ENCODE assay signal across 1 cellular context in genomic region chr1:58884706-58885661, GRCh38.
TF ChIP-seq lines count a peak whose summit lies in the region.

No MANE protein-coding gene starts in this region.

TF ChIP-seq in HEK293, 187 proteins besides CTCF, POLR2A, EP300 and RAD21 (continued from another document and continues in another):
- no peak for TF ChIP-seq ZNF155 (tag by site-specific recombination; IDR thresholded peaks at IDR 0.05)
- TF ChIP-seq ZNF837 (tag by site-specific recombination; IDR thresholded peaks at IDR 0.05), result no peak
- no peak for TF ChIP-seq ZNF792 (tag by site-specific recombination; IDR thresholded peaks at IDR 0.05)
- no peak for TF ChIP-seq ZNF623 (tag by site-specific recombination; IDR thresholded peaks at IDR 0.05)
- TF ChIP-seq KLF1 (tag by site-specific recombination; IDR thresholded peaks at IDR 0.05), result no peak
- TF ChIP-seq BCL11B (tag by site-specific recombination; IDR thresholded peaks at IDR 0.05; ENCODE audit: low read depth), result no peak
- TF ChIP-seq, protein P1, sequence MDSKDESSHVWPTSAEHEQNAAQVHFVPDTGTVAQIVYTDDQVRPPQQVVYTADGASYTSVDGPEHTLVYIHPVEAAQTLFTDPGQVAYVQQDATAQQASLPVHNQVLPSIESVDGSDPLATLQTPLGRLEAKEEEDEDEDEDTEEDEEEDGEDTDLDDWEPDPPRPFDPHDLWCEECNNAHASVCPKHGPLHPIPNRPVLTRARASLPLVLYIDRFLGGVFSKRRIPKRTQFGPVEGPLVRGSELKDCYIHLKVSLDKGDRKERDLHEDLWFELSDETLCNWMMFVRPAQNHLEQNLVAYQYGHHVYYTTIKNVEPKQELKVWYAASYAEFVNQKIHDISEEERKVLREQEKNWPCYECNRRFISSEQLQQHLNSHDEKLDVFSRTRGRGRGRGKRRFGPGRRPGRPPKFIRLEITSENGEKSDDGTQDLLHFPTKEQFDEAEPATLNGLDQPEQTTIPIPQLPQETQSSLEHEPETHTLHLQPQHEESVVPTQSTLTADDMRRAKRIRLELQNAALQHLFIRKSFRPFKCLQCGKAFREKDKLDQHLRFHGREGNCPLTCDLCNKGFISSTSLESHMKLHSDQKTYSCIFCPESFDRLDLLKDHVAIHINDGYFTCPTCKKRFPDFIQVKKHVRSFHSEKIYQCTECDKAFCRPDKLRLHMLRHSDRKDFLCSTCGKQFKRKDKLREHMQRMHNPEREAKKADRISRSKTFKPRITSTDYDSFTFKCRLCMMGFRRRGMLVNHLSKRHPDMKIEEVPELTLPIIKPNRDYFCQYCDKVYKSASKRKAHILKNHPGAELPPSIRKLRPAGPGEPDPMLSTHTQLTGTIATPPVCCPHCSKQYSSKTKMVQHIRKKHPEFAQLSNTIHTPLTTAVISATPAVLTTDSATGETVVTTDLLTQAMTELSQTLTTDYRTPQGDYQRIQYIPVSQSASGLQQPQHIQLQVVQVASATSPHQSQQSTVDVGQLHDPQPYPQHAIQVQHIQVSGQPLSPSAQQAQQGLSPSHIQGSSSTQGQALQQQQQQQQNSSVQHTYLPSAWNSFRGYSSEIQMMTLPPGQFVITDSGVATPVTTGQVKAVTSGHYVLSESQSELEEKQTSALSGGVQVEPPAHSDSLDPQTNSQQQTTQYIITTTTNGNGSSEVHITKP (tag by site-specific recombination; IDR thresholded peaks at IDR 0.05), result peak; percentile 57; the same call in 1 of the 2 replicates
- no peak for TF ChIP-seq HOXA7 (CRISPR knock-in tag; IDR thresholded peaks at IDR 0.05; ENCODE audit: borderline replicate concordance)
- TF ChIP-seq ZFP3 (tag by site-specific recombination; IDR thresholded peaks at IDR 0.05; ENCODE audit: low read depth), result no peak
- no peak for TF ChIP-seq ZNF148 (tag by site-specific recombination; IDR thresholded peaks at IDR 0.05; ENCODE audit: borderline replicate concordance)
- TF ChIP-seq ZNF223 (tag by site-specific recombination; IDR thresholded peaks at IDR 0.05), result no peak
- no peak for TF ChIP-seq YY1 (tag by site-specific recombination; IDR thresholded peaks at IDR 0.05)
- TF ChIP-seq ZNF621 (tag by site-specific recombination; IDR thresholded peaks at IDR 0.05), result no peak
- TF ChIP-seq ZNF791 (tag by site-specific recombination; IDR thresholded peaks at IDR 0.05), result no peak
- no peak for TF ChIP-seq ZBTB44 (tag by site-specific recombination; IDR thresholded peaks at IDR 0.05)
- TF ChIP-seq ZNF211 (tag by site-specific recombination; IDR thresholded peaks at IDR 0.05; ENCODE audit: low read depth), result no peak
- no peak for TF ChIP-seq RBAK (tag by site-specific recombination; IDR thresholded peaks at IDR 0.05)
- no peak for TF ChIP-seq ZNF558 (tag by site-specific recombination; IDR thresholded peaks at IDR 0.05)
- TF ChIP-seq ZNF777 (tag by site-specific recombination; IDR thresholded peaks at IDR 0.05; ENCODE audit: borderline replicate concordance), result no peak
- peak; percentile 46; the same call in 1 of the 2 replicates for TF ChIP-seq PRDM6 (tag by site-specific recombination; IDR thresholded peaks at IDR 0.05)
- TF ChIP-seq KLF16 (tag by site-specific recombination; IDR thresholded peaks at IDR 0.05), result no peak
- no peak for TF ChIP-seq ZNF350 (tag by site-specific recombination; IDR thresholded peaks at IDR 0.05)
- TF ChIP-seq, protein P2, sequence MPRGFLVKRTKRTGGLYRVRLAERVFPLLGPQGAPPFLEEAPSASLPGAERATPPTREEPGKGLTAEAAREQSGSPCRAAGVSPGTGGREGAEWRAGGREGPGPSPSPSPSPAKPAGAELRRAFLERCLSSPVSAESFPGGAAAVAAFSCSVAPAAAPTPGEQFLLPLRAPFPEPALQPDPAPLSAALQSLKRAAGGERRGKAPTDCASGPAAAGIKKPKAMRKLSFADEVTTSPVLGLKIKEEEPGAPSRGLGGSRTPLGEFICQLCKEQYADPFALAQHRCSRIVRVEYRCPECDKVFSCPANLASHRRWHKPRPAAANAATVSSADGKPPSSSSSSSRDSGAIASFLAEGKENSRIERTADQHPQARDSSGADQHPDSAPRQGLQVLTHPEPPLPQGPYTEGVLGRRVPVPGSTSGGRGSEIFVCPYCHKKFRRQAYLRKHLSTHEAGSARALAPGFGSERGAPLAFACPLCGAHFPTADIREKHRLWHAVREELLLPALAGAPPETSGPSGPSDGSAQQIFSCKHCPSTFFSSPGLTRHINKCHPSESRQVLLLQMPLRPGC (tag by site-specific recombination; IDR thresholded peaks at IDR 0.05), result no peak
- TF ChIP-seq YY2 (tag by site-specific recombination; IDR thresholded peaks at IDR 0.05), result no peak
- TF ChIP-seq MZF1 (tag by site-specific recombination; IDR thresholded peaks at IDR 0.05; ENCODE audit: borderline replicate concordance), result no peak
- TF ChIP-seq PRDM1 (tag by site-specific recombination; IDR thresholded peaks at IDR 0.05), result no peak
- TF ChIP-seq ZNF354C (tag by site-specific recombination; IDR thresholded peaks at IDR 0.05; ENCODE audit: borderline replicate concordance, low read depth), result no peak
- TF ChIP-seq ZNF626 (tag by site-specific recombination; IDR thresholded peaks at IDR 0.05), result no peak
- no peak for TF ChIP-seq ZNF426 (tag by site-specific recombination; IDR thresholded peaks at IDR 0.05)
- TF ChIP-seq ZNF362 (tag by site-specific recombination; IDR thresholded peaks at IDR 0.05), result no peak
- TF ChIP-seq ZNF785 (tag by site-specific recombination; IDR thresholded peaks at IDR 0.05), result no peak
- TF ChIP-seq ZNF37A (tag by site-specific recombination; IDR thresholded peaks at IDR 0.05), result no peak
- no peak for TF ChIP-seq GFI1B (tag by site-specific recombination; IDR thresholded peaks at IDR 0.05)
- TF ChIP-seq ZNF121 (tag by site-specific recombination; IDR thresholded peaks at IDR 0.05), result no peak
- TF ChIP-seq, protein P3, sequence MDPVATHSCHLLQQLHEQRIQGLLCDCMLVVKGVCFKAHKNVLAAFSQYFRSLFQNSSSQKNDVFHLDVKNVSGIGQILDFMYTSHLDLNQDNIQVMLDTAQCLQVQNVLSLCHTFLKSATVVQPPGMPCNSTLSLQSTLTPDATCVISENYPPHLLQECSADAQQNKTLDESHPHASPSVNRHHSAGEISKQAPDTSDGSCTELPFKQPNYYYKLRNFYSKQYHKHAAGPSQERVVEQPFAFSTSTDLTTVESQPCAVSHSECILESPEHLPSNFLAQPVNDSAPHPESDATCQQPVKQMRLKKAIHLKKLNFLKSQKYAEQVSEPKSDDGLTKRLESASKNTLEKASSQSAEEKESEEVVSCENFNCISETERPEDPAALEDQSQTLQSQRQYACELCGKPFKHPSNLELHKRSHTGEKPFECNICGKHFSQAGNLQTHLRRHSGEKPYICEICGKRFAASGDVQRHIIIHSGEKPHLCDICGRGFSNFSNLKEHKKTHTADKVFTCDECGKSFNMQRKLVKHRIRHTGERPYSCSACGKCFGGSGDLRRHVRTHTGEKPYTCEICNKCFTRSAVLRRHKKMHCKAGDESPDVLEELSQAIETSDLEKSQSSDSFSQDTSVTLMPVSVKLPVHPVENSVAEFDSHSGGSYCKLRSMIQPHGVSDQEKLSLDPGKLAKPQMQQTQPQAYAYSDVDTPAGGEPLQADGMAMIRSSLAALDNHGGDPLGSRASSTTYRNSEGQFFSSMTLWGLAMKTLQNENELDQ (tag by site-specific recombination; IDR thresholded peaks at IDR 0.05; ENCODE audit: low read depth), result no peak
- TF ChIP-seq BCL11A (tag by site-specific recombination; IDR thresholded peaks at IDR 0.05; ENCODE audit: low read depth), result no peak
- TF ChIP-seq ZNF292 (tag by site-specific recombination; IDR thresholded peaks at IDR 0.05; ENCODE audit: borderline replicate concordance, low read depth), result no peak
- TF ChIP-seq ZNF529 (tag by site-specific recombination; IDR thresholded peaks at IDR 0.05; ENCODE audit: insufficient replicate concordance), result no peak
- no peak for TF ChIP-seq ZNF16 (tag by site-specific recombination; IDR thresholded peaks at IDR 0.05; ENCODE audit: low read depth)
- no peak for TF ChIP-seq ZNF202 (tag by site-specific recombination; IDR thresholded peaks at IDR 0.05; ENCODE audit: borderline replicate concordance)
- no peak for TF ChIP-seq ZNF138 (tag by site-specific recombination; IDR thresholded peaks at IDR 0.05; ENCODE audit: borderline replicate concordance)
- TF ChIP-seq ZNF221 (tag by site-specific recombination; IDR thresholded peaks at IDR 0.05; ENCODE audit: borderline replicate concordance), result no peak
- TF ChIP-seq ZFP41 (tag by site-specific recombination; IDR thresholded peaks at IDR 0.05; ENCODE audit: borderline replicate concordance), result no peak
- TF ChIP-seq ZIC2 (tag by site-specific recombination; IDR thresholded peaks at IDR 0.05), result no peak
- no peak for TF ChIP-seq ZNF549 (tag by site-specific recombination; IDR thresholded peaks at IDR 0.05)
- no peak for TF ChIP-seq ZNF416 (tag by site-specific recombination; IDR thresholded peaks at IDR 0.05)
- TF ChIP-seq ZNF530 (tag by site-specific recombination; IDR thresholded peaks at IDR 0.05; ENCODE audit: low read depth), result no peak
- TF ChIP-seq ZNF654 (tag by site-specific recombination; IDR thresholded peaks at IDR 0.05; ENCODE audit: low read depth), result no peak
- TF ChIP-seq, protein P4, sequence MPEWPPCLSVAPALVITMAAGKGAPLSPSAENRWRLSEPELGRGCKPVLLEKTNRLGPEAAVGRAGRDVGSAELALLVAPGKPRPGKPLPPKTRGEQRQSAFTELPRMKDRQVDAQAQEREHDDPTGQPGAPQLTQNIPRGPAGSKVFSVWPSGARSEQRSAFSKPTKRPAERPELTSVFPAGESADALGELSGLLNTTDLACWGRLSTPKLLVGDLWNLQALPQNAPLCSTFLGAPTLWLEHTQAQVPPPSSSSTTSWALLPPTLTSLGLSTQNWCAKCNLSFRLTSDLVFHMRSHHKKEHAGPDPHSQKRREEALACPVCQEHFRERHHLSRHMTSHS (tag by site-specific recombination; IDR thresholded peaks at IDR 0.05), result no peak
- TF ChIP-seq, protein P5, sequence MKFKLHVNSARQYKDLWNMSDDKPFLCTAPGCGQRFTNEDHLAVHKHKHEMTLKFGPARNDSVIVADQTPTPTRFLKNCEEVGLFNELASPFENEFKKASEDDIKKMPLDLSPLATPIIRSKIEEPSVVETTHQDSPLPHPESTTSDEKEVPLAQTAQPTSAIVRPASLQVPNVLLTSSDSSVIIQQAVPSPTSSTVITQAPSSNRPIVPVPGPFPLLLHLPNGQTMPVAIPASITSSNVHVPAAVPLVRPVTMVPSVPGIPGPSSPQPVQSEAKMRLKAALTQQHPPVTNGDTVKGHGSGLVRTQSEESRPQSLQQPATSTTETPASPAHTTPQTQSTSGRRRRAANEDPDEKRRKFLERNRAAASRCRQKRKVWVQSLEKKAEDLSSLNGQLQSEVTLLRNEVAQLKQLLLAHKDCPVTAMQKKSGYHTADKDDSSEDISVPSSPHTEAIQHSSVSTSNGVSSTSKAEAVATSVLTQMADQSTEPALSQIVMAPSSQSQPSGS (tag by site-specific recombination; IDR thresholded peaks at IDR 0.05; ENCODE audit: low read depth), result no peak
- TF ChIP-seq SP7 (tag by site-specific recombination; IDR thresholded peaks at IDR 0.05), result no peak
- no peak for TF ChIP-seq ZNF600 (tag by site-specific recombination; IDR thresholded peaks at IDR 0.05)
- no peak for TF ChIP-seq ZNF561 (tag by site-specific recombination; IDR thresholded peaks at IDR 0.05; ENCODE audit: borderline replicate concordance)
- no peak for TF ChIP-seq ZNF184 (tag by site-specific recombination; IDR thresholded peaks at IDR 0.05)
- TF ChIP-seq SCRT2 (tag by site-specific recombination; IDR thresholded peaks at IDR 0.05), result no peak
- no peak for TF ChIP-seq KLF8 (tag by site-specific recombination; IDR thresholded peaks at IDR 0.05)
